Comparison of ENCODE assay signal across 9 cellular contexts in the genomic region with DNA sequence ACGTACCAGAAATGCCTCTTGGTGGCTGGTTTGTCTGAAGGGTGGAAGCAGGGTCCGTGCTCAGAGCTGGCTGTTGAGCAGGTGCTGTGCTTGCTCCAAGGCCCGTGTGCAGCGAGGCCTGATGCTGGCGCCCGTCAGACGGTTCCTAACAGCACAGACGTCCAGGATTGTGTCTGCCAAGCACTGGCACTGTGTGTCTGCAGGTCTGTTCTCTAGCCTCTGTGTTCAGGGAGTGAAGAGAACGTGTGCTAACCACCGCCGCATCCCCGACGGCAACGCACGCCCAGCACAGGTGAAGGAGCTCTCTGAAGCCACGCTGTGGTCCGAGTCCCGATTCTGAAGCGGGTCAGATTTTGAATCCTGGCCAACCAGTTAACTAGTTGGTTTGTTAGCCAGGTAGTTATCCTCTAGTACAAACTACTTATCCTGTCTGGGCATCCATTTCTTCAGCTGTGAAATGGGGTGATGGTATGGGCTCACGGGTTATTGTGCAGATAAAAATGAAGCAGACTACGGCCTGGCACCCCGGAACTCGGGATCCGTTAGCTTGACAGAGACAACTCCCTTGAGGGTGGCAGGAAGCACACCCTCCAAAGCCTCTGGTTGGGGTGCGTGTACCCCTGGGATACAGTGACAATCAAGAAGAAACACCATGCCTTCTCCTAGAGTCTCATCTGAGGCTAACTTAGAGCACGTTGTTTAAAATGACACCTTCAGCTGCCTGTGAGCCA. TPM values are rescaled to one million over a fixed set of nuclear protein-coding genes. Genes with fewer than 3 reads are reported as not detected.
DNase-seq lines count a peak whose midpoint lies in the region; ATAC-seq and TF ChIP-seq lines count a peak whose summit lies in the region.
"Had no signal": no experiment of that assay in that cellular context is flagged by ENCODE, and none has a peak within 500 bp of the region (broad histone marks: within the 10 kb centered on the region; RNA-seq: fewer than 3 reads in every experiment).

No MANE protein-coding gene starts in this region.

- H4K20me1 ChIP-seq in DND-41 (ENCODE audit: insufficient read depth, low read length) = peaks cover 5% of the 10 kb centered on the region; the same call in 1 of the 2 replicates
- no peaks in the 10 kb centered on the region for H4K20me1 ChIP-seq in OCI-LY7 (ENCODE audit: insufficient read depth, low read length)

- H3K4me1 ChIP-seq in DND-41 (ENCODE audit: insufficient read depth, low read length) (no peaks in the 10 kb centered on the region), OCI-LY7 (ENCODE audit: insufficient read depth, low read length, poor library complexity, severe bottlenecking) (peaks cover 8% of the 10 kb centered on the region), neuronal stem cell (ENCODE audit: control insufficient read depth in 2 of 2, insufficient read depth in 1 of 2, low read depth in 1 of 2, low read length in 2 of 2) (peaks cover 4 to 11% of the 10 kb centered on the region in 2 donors)

- peak overlapping the region; percentile 98 for H2BK12ac ChIP-seq in neuronal stem cell (ENCODE audit: low read length)

- H3K9ac ChIP-seq in DND-41 (ENCODE audit: low read depth, low read length) (no peak overlapping the region), neuronal stem cell (ENCODE audit: low read depth, low read length, poor library complexity) (peak overlapping the region; percentile 66)

- H3K79me1 ChIP-seq in neuronal stem cell (ENCODE audit: low read depth, low read length) = peaks cover 2% of the 10 kb centered on the region

- H2BK15ac ChIP-seq in neuronal stem cell (ENCODE audit: low read length) = peak overlapping the region; percentile 98

- no TSS peak for BruUV-seq in OCI-LY7 (replicated peaks; lab: Mats Ljungman, UMichigan)

- peak; percentile 25; the same call in 1 of the 3 replicates for ATAC-seq in DND-41 (ENCODE audit: insufficient read depth, low read depth)

- DNase-seq in DND-41 = no peak
- no peak for DNase-seq in OCI-LY7 (ENCODE audit: low spot score)
- DNase-seq in epithelial cell of prostate (ENCODE audit: low read depth, low spot score) = no peak
- no peak for DNase-seq in neuronal stem cell (ENCODE audit: low spot score)
- no peak for DNase-seq in Kasumi-1 (lab: John Stamatoyannopoulos, UW)
- no peak for DNase-seq in GM13977 (ENCODE audit: low spot score)
- DNase-seq in HCEC 1CT = no peak

- peak overlapping the region; percentile 96 for H4K8ac ChIP-seq in neuronal stem cell (ENCODE audit: low read depth, low read length)

- POLR2A ChIA-PET in OCI-LY7 (lab: Charles Lee) = no interaction called here

- H4K91ac ChIP-seq in neuronal stem cell (ENCODE audit: low read depth, low read length, poor library complexity) = no peak overlapping the region

- TF ChIP-seq CTCF in DND-41 (IDR thresholded peaks at IDR 0.05; ENCODE audit: borderline replicate concordance, extremely low read depth, low read length, poor library complexity, severe bottlenecking) = no peak
- TF ChIP-seq CTCF in OCI-LY7 (conservative IDR thresholded peaks at IDR 0.05; ENCODE audit: low read length) = no peak
- no peak for TF ChIP-seq CTCF in GM13977 (IDR thresholded peaks at IDR 0.05; ENCODE audit: extremely low read depth, insufficient read depth, missing control alignments)

- no CpG with 5 or more reads among the region's 26 CpGs for WGBS in neuronal stem cell (ENCODE audit: extremely low coverage in 2 of 2, insufficient read length in 2 of 2, insufficient replicate concordance in 1 of 2), 2 donors

- H3K9me3 ChIP-seq in DND-41 (ENCODE audit: insufficient read depth, low read length, severe bottlenecking) = no peaks in the 10 kb centered on the region
- no peaks in the 10 kb centered on the region for H3K9me3 ChIP-seq in OCI-LY7 (ENCODE audit: low read length)
- peaks cover 0 to 2% of the 10 kb centered on the region in 2 donors for H3K9me3 ChIP-seq in neuronal stem cell (replicated peaks in 1 of 2; ENCODE audit: control insufficient read depth in 2 of 2, insufficient read depth in 1 of 2, low read depth in 1 of 2, low read length in 2 of 2)
- H3K9me3 ChIP-seq: Peyer's patch had no signal

- H2AFZ ChIP-seq in DND-41 (ENCODE audit: low read depth, low read length) (no peak overlapping the region), OCI-LY7 (ENCODE audit: low read length) (no peak overlapping the region), neuronal stem cell (ENCODE audit: low read length) (peak overlapping the region; percentile 26)

- peaks cover 41% of the 10 kb centered on the region for H3K36me3 ChIP-seq in DND-41 (ENCODE audit: insufficient read depth, low read length)
- H3K36me3 ChIP-seq in OCI-LY7 (ENCODE audit: insufficient read depth, low read length) = peaks cover 49% of the 10 kb centered on the region
- H3K36me3 ChIP-seq in neuronal stem cell (replicated peaks in 1 of 2; ENCODE audit: control insufficient read depth in 2 of 2, insufficient read depth in 2 of 2, low read length in 2 of 2) = peaks cover 8 to 34% of the 10 kb centered on the region in 2 donors

- no peak overlapping the region for H3K14ac ChIP-seq in neuronal stem cell (ENCODE audit: low read length)

- intact Hi-C loops in OCI-LY7 (cut with micrococcal nuclease; ENCODE audit: unreplicated experiment) = loop anchor here (1.0 to 10.0 kb wide), 2 partner anchors 101 to 345 kb away; a partner anchor contains a TSS

- H2AK5ac ChIP-seq in neuronal stem cell (ENCODE audit: low read depth, low read length) = peak overlapping the region; percentile 95

- H3K23ac ChIP-seq in neuronal stem cell (ENCODE audit: low read depth, low read length, poor library complexity) = peak overlapping the region; percentile 55

- H3K4me3 ChIP-seq in DND-41 (ENCODE audit: low read depth in 1 of 2, low read length in 2 of 2) (no peak overlapping the region), OCI-LY7 (ENCODE audit: low read depth, low read length, poor library complexity, severe bottlenecking) (no peak overlapping the region), neuronal stem cell (ENCODE audit: low read length in 2 of 2) (peak overlapping the region in 1 of 2 donors; percentile 64)

- no peaks in the 10 kb centered on the region for H3K27me3 ChIP-seq in DND-41 (ENCODE audit: insufficient read depth, low read length, poor library complexity)
- H3K27me3 ChIP-seq in neuronal stem cell (ENCODE audit: control insufficient read depth in 3 of 3, insufficient read depth in 3 of 3, low read depth in 1 of 3, low read length in 3 of 3) = no peaks in the 10 kb centered on the region
- H3K27me3 ChIP-seq: Peyer's patch had no signal

- H2BK5ac ChIP-seq in neuronal stem cell (ENCODE audit: low read length) = no peak overlapping the region

- H3K79me2 ChIP-seq in DND-41 (ENCODE audit: insufficient read depth, low read length) = no peaks in the 10 kb centered on the region
- no peaks in the 10 kb centered on the region for H3K79me2 ChIP-seq in OCI-LY7 (ENCODE audit: insufficient read depth, low read depth, low read length)

- peak overlapping the region; percentile 56 for H3K18ac ChIP-seq in neuronal stem cell (ENCODE audit: low read length)

- peak overlapping the region; percentile 53 for H3K4ac ChIP-seq in neuronal stem cell (ENCODE audit: low read length)

- no peak overlapping the region for H2BK120ac ChIP-seq in neuronal stem cell (ENCODE audit: low read depth, low read length)

- H3K27ac ChIP-seq in DND-41 (ENCODE audit: low read length) = no peak overlapping the region
- no peak overlapping the region for H3K27ac ChIP-seq in OCI-LY7 (ENCODE audit: low read depth, low read length, poor library complexity, severe bottlenecking)
- peak overlapping the region; percentile 15 for H3K27ac ChIP-seq in epithelial cell of prostate
- H3K27ac ChIP-seq in neuronal stem cell (replicated peaks; ENCODE audit: low read length) = peak overlapping the region; percentile 22
- H3K27ac ChIP-seq: Peyer's patch had no signal

- no peak overlapping the region for H3K4me2 ChIP-seq in DND-41 (ENCODE audit: insufficient read depth, low read length)
- peak overlapping the region; percentile 36; the same call in 1 of the 2 replicates for H3K4me2 ChIP-seq in OCI-LY7 (ENCODE audit: low read length)
- no peak overlapping the region for H3K4me2 ChIP-seq in neuronal stem cell (ENCODE audit: insufficient read depth, low read length, poor library complexity, severe bottlenecking)

- CTCF ChIA-PET in OCI-LY7 (lab: Charles Lee; ENCODE audit: unreplicated experiment) = no interaction called here

- in situ Hi-C loops in GM13977 (cut with MboI; ENCODE audit: low pct_unique_long_range_greater_than_20kb, low sequenced_read_pairs, unreplicated experiment) = loop anchor here (10.0 kb wide), 1 partner anchor 105 kb away; no protein-coding TSS in a partner anchor

- H3K9me2 ChIP-seq in OCI-LY7 (ENCODE audit: insufficient read depth, low read length) = no peaks in the 10 kb centered on the region

RNA-seq across cellular contexts. Expression of a gene that starts 18.6 kb away (rescaled TPM):
- total RNA-seq in OCI-LY7 (2014; rRNA removed; shearing (Covaris generic)) = not detected in 2 replicates
- not detected in 2 replicates for total RNA-seq in OCI-LY7 (2022)
- not detected for polyA plus RNA-seq in neuronal stem cell (2013, experiment 1 of 2)
- polyA plus RNA-seq in neuronal stem cell (2013, experiment 2 of 2) = not detected

RNA-seq across cellular contexts. Expression of a gene that starts 32.6 kb away (rescaled TPM):
- not detected in 2 replicates for total RNA-seq in OCI-LY7 (2014; rRNA removed; shearing (Covaris generic))
- not detected in 2 replicates for total RNA-seq in OCI-LY7 (2022)
- polyA plus RNA-seq in neuronal stem cell (2013, experiment 1 of 2) = not detected
- polyA plus RNA-seq in neuronal stem cell (2013, experiment 2 of 2) = not detected
- total RNA-seq: cerebellum, Peyer's patch had no signal

Comparison
In these comparisons a context has a peak if more than half of its experiments do, and no peak if none do; other contexts are left out.
1. H3K27ac ChIP-seq: peak in epithelial cell of prostate (single experiment) and neuronal stem cell (single experiment); none in DND-41 (single experiment) and OCI-LY7 (single experiment).